In genomic region chr13:112759053-112759452, GRCh38 we compare ENCODE assay signal across 20 cellular contexts.
"Had no signal": no experiment of that assay in that cellular context is flagged by ENCODE, and none has a peak within 500 bp of the region (broad histone marks: within the 10 kb centered on the region; RNA-seq: fewer than 3 reads in every experiment).

No MANE protein-coding gene starts in this region.

- H3K4me3 Mint-ChIP-seq: activated CD8-positive, alpha-beta T cell treated with anti-CD3 and anti-CD28 coated beads, Interleukin-2, amount 10 ng/mL, durations not matched to agents 7 days and 5 days; activated naive CD8-positive, alpha-beta T cell treated with anti-CD3 and anti-CD28 coated beads, Interleukin-2, amount 50 U/mL, for 24 hours; activated T-helper 1 cell treated with anti-CD3 and anti-CD28 coated beads, Interleukin-12 subunit alpha, Interleukin-12 subunit beta, Interleukin-2, Interleukin-4 antibody, amounts not matched to agents 30 ng/mL and 10 ng/mL and 1 ng/mL, durations not matched to agents 14 hours and 24 hours and 36 hours; memory B cell; stimulated activated memory B cell treated with anti-CD40 and anti-IgM and Interleukin-4, amounts not matched to agents 10 μg/mL and 1 μg/mL and 100 μg/mL, for 72 hours had no signal

- H3K27ac ChIP-seq: ascending aorta, breast epithelium, epithelial cell of prostate, gastrocnemius medialis, thyroid gland, VCaP had no signal

- H3K27me3 ChIP-seq: ascending aorta, breast epithelium, gastrocnemius medialis, thyroid gland had no signal

- H3K27me3 Mint-ChIP-seq: activated naive CD8-positive, alpha-beta T cell treated with anti-CD3 and anti-CD28 coated beads, Interleukin-2, amount 50 U/mL, for 24 hours; memory B cell; naive thymus-derived CD8-positive, alpha-beta T cell; stimulated activated memory B cell treated with anti-CD40 and anti-IgM and Interleukin-4, amounts not matched to agents 10 μg/mL and 1 μg/mL and 100 μg/mL, for 72 hours had no signal

- DNase-seq: activated CD4-positive, alpha-beta T cell treated with anti-CD3 and anti-CD28 coated beads for 48 hours; activated CD8-positive, alpha-beta memory T cell treated with anti-CD3 and anti-CD28 coated beads, Interleukin-2, amount 50 U/mL, for 48 hours; activated CD8-positive, alpha-beta T cell treated with anti-CD3 and anti-CD28 coated beads, Interleukin-2, amount 10 ng/mL, durations not matched to agents 7 days and 5 days; activated naive CD8-positive, alpha-beta T cell treated with anti-CD3 and anti-CD28 coated beads, Interleukin-2, amount 50 U/mL, for 24 hours; cerebellar nuclear complex; effector memory CD4-positive, alpha-beta T cell; gastrocnemius medialis; left ventricle myocardium superior; naive thymus-derived CD8-positive, alpha-beta T cell; occipital lobe; stimulated activated CD4-positive, alpha-beta T cell treated with anti-CD3 and anti-CD28 coated beads, Interleukin-2, amount 100 ng/mL, for 48 hours; T-helper 1 cell; thyroid gland had no signal

- H3K4me1 ChIP-seq: ascending aorta, breast epithelium had no signal

- H3K9me3 Mint-ChIP-seq: activated naive CD8-positive, alpha-beta T cell treated with anti-CD3 and anti-CD28 coated beads, Interleukin-2, amount 50 U/mL, for 24 hours; activated T-helper 1 cell treated with anti-CD3 and anti-CD28 coated beads, Interleukin-12 subunit alpha, Interleukin-12 subunit beta, Interleukin-2, Interleukin-4 antibody, amounts not matched to agents 30 ng/mL and 10 ng/mL and 1 ng/mL, durations not matched to agents 14 hours and 24 hours and 36 hours; memory B cell; naive thymus-derived CD8-positive, alpha-beta T cell; stimulated activated memory B cell treated with anti-CD40 and anti-IgM and Interleukin-4, amounts not matched to agents 10 μg/mL and 1 μg/mL and 100 μg/mL, for 72 hours had no signal

- H3K36me3 Mint-ChIP-seq: naive thymus-derived CD8-positive, alpha-beta T cell had no signal

- H3K9me3 ChIP-seq: breast epithelium, gastrocnemius medialis, thyroid gland had no signal

- H3K27ac Mint-ChIP-seq: activated CD8-positive, alpha-beta T cell treated with anti-CD3 and anti-CD28 coated beads, Interleukin-2, amount 10 ng/mL, durations not matched to agents 7 days and 5 days; activated naive CD8-positive, alpha-beta T cell treated with anti-CD3 and anti-CD28 coated beads, Interleukin-2, amount 50 U/mL, for 24 hours; activated T-helper 1 cell treated with anti-CD3 and anti-CD28 coated beads, Interleukin-12 subunit alpha, Interleukin-12 subunit beta, Interleukin-2, Interleukin-4 antibody, amounts not matched to agents 30 ng/mL and 10 ng/mL and 1 ng/mL, durations not matched to agents 14 hours and 24 hours and 36 hours; memory B cell; stimulated activated memory B cell treated with anti-CD40 and anti-IgM and Interleukin-4, amounts not matched to agents 10 μg/mL and 1 μg/mL and 100 μg/mL, for 72 hours had no signal

- H3K36me3 ChIP-seq: ascending aorta, breast epithelium, gastrocnemius medialis, thyroid gland had no signal

- H3K4me3 ChIP-seq: ascending aorta, breast epithelium, gastrocnemius medialis, thyroid gland had no signal

- H3K4me1 Mint-ChIP-seq: stimulated activated memory B cell treated with anti-CD40 and anti-IgM and Interleukin-4, amounts not matched to agents 10 μg/mL and 1 μg/mL and 100 μg/mL, for 72 hours had no signal
